ENCODE assay signal across 19 cellular contexts in the genomic region with DNA sequence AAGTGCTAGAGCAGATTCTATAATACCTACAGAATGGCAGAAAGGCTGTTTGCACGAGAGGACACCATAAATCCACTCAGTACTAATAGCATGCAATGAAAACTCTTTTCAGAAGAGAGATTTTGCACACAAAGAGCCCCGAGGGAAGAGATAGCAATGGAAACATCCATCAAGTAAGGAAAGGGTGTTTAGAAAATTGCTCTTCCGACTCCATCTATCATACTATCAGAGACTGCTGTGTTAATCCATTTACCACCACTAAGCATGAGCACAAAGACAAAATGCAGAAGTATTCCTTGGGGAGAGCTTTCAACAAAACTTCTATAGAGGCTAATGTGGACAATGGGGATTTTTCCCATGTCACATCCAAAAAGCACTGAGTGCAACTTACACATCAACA.
DNase-seq lines count a peak whose midpoint lies in the region; ATAC-seq and TF ChIP-seq lines count a peak whose summit lies in the region.
"Had no signal": no experiment of that assay in that cellular context is flagged by ENCODE, and none has a peak within 500 bp of the region (broad histone marks: within the 10 kb centered on the region; RNA-seq: fewer than 3 reads in every experiment).

No MANE protein-coding gene starts in this region.

- no peak for ATAC-seq in activated T-cell treated with anti-CD3 and anti-CD28 coated beads, Interleukin-2, amount 50 U/mL, for 72 hours (replicated peaks in 1 of 2)
- no peak for ATAC-seq in GM21576 (IDR thresholded peaks at IDR 0.05; ENCODE audit: unreplicated experiment)
- ATAC-seq: Right ventricle myocardium inferior had no signal

- H3K4me1 ChIP-seq in neural progenitor cell, result peaks cover 3% of the 10 kb centered on the region
- H3K4me1 ChIP-seq: SJCRH30 had no signal

- no peaks in the 10 kb centered on the region for H3K36me3 Mint-ChIP-seq in neural progenitor cell
- no peaks in the 10 kb centered on the region for H3K36me3 Mint-ChIP-seq in activated T-cell treated with anti-CD3 and anti-CD28 coated beads, Interleukin-2, amount 50 U/mL, for 72 hours (ENCODE audit: insufficient read depth in 2 of 2)

- H3K27me3 ChIP-seq in neural progenitor cell, result no peaks in the 10 kb centered on the region
- H3K27me3 ChIP-seq: SJCRH30 had no signal

- no peak for TF ChIP-seq CTCF in GM10266 (IDR thresholded peaks at IDR 0.05; ENCODE audit: control insufficient read depth, insufficient read depth, low read depth, missing control alignments)
- no peak for TF ChIP-seq CTCF in neural progenitor cell (IDR thresholded peaks at IDR 0.05)
- no peak for TF ChIP-seq CTCF in GM13976 (IDR thresholded peaks at IDR 0.05; ENCODE audit: borderline replicate concordance, control extremely low read depth, extremely low read depth, insufficient read depth, missing control alignments)

- H3K9me3 Mint-ChIP-seq in neural progenitor cell, result no peaks in the 10 kb centered on the region
- peaks cover 0 to 4% of the 10 kb centered on the region in 2 donors for H3K9me3 Mint-ChIP-seq in activated T-cell treated with anti-CD3 and anti-CD28 coated beads, Interleukin-2, amount 50 U/mL, for 72 hours

- no peak overlapping the region for H3K4me3 ChIP-seq in neural progenitor cell
- H3K4me3 ChIP-seq: PC-9, SJCRH30 had no signal

- H3K27ac Mint-ChIP-seq in neural progenitor cell, result no peak overlapping the region
- no peak overlapping the region for H3K27ac Mint-ChIP-seq in activated T-cell treated with anti-CD3 and anti-CD28 coated beads, Interleukin-2, amount 50 U/mL, for 72 hours

- in situ Hi-C loops in GM13976 (cut with MboI; ENCODE audit: low sequenced_read_pairs, unreplicated experiment), result no loop called here

- H3K4me2 ChIP-seq in neural progenitor cell, result no peak overlapping the region
- H3K4me2 ChIP-seq: PC-9 had no signal

- H3K27me3 Mint-ChIP-seq in neural progenitor cell (ENCODE audit: insufficient read depth, low read depth), result peaks cover 2% of the 10 kb centered on the region
- peaks cover 7% of the 10 kb centered on the region for H3K27me3 Mint-ChIP-seq in activated T-cell treated with anti-CD3 and anti-CD28 coated beads, Interleukin-2, amount 50 U/mL, for 72 hours (ENCODE audit: low read depth)

- H3K4me1 Mint-ChIP-seq in neural progenitor cell, result peaks cover 11% of the 10 kb centered on the region
- no peaks in the 10 kb centered on the region for H3K4me1 Mint-ChIP-seq in activated T-cell treated with anti-CD3 and anti-CD28 coated beads, Interleukin-2, amount 50 U/mL, for 72 hours (ENCODE audit: low read depth)

- H2AFZ ChIP-seq in neural progenitor cell (replicated peaks), result peak overlapping the region; percentile 42
- H2AFZ ChIP-seq: PC-9 had no signal

- no peaks in the 10 kb centered on the region for H3K9me3 ChIP-seq in neural progenitor cell (ENCODE audit: low read depth)
- H3K9me3 ChIP-seq: SJCRH30 had no signal

- no peaks in the 10 kb centered on the region for H3K79me2 ChIP-seq in neural progenitor cell (ENCODE audit: low read depth)

- H3F3A ChIP-seq in neural progenitor cell (ENCODE audit: low read depth), result no peaks in the 10 kb centered on the region

- peak; percentile 0 for DNase-seq in GM10266 (ENCODE audit: extremely low spot score)
- peak; percentile 14 for DNase-seq in NCI-H1436 treated with DMSO at 0.1 percent for 48 hours (lab: John Stamatoyannopoulos, UW)
- DNase-seq in NCI-H82 treated with DMSO at 0.1 percent for 48 hours (lab: John Stamatoyannopoulos, UW; ENCODE audit: unreplicated experiment), result peak; percentile 86
- DNase-seq in neural progenitor cell (ENCODE audit: low spot score), result no peak
- no peak for DNase-seq in GM13976 (ENCODE audit: low spot score)
- DNase-seq in activated T-cell treated with anti-CD3 and anti-CD28 coated beads, Interleukin-2, amount 50 U/mL, for 72 hours, result no peak
- no peak for DNase-seq in NCI-H1092 (lab: John Stamatoyannopoulos, UW)
- DNase-seq: Calu3, DND-41, NCI-H1092 treated with DMSO at 0.1 percent for 48 hours, NCI-H1694, NCI-H2081 treated with DMSO at 0.1 percent for 48 hours, NCI-H524, NCI-H774, PC-9, T-helper 2 cell had no signal

- no peaks in the 10 kb centered on the region for H4K20me1 ChIP-seq in neural progenitor cell (ENCODE audit: low read depth)

- no peak overlapping the region for H3K4me3 Mint-ChIP-seq in neural progenitor cell
- no peak overlapping the region for H3K4me3 Mint-ChIP-seq in activated T-cell treated with anti-CD3 and anti-CD28 coated beads, Interleukin-2, amount 50 U/mL, for 72 hours

- no peak overlapping the region for H3K27ac ChIP-seq in neural progenitor cell
- H3K27ac ChIP-seq: PC-9, SJCRH30 had no signal

- no peaks in the 10 kb centered on the region for H3K36me3 ChIP-seq in neural progenitor cell
- H3K36me3 ChIP-seq: SJCRH30 had no signal

- no peak overlapping the region for H3K9ac ChIP-seq in neural progenitor cell

Comparison
In these comparisons a context has a peak if more than half of its experiments do, and no peak if none do; other contexts are left out.
1. DNase-seq: peak in GM10266 (single experiment), NCI-H1436 treated with DMSO at 0.1 percent for 48 hours (single experiment) and NCI-H82 treated with DMSO at 0.1 percent for 48 hours (single experiment); none in neural progenitor cell (single experiment), GM13976 (single experiment), activated T-cell treated with anti-CD3 and anti-CD28 coated beads, Interleukin-2, amount 50 U/mL, for 72 hours (0 of 2) and NCI-H1092 (single experiment).